ENCODE assay signal across 24 cellular contexts in genomic region chrX:48826876-48827653, GRCh38. TPM values are rescaled to one million over a fixed set of nuclear protein-coding genes. Genes with fewer than 3 reads are reported as not detected.
DNase-seq lines count a peak whose midpoint lies in the region; TF ChIP-seq lines count a peak whose summit lies in the region.
"Had no signal": no experiment of that assay in that cellular context is flagged by ENCODE, and none has a peak within 500 bp of the region (broad histone marks: within the 10 kb centered on the region; RNA-seq: fewer than 3 reads in every experiment).

No MANE protein-coding gene starts in this region.

- no peak overlapping the region for H3K27ac Mint-ChIP-seq in endodermal cell
- H3K27ac Mint-ChIP-seq: immature natural killer cell had no signal

- no peak overlapping the region for H3K4me2 ChIP-seq in osteoblast (ENCODE audit: insufficient read depth, low read length)

- H3K27me3 Mint-ChIP-seq in endodermal cell (ENCODE audit: insufficient read depth), result peaks cover 45% of the 10 kb centered on the region

- H3K9me3 Mint-ChIP-seq in endodermal cell, result peaks cover 65% of the 10 kb centered on the region
- H3K9me3 Mint-ChIP-seq: immature natural killer cell had no signal

- H3K27ac ChIP-seq in HUES64 (ENCODE audit: low read depth, low read length) (no peak overlapping the region), endodermal cell (ENCODE audit: low read depth, low read length) (no peak overlapping the region), osteoblast (ENCODE audit: low read depth, low read length) (no peak overlapping the region)
- H3K27ac ChIP-seq: ovary, right lobe of liver, SJCRH30, tibial artery had no signal

- TF ChIP-seq CTCF in endodermal cell (conservative IDR thresholded peaks at IDR 0.05), result no peak
- TF ChIP-seq CTCF in osteoblast (IDR thresholded peaks at IDR 0.05; ENCODE audit: extremely low read depth, low read depth, low read length), result no peak

- DNase-seq in endodermal cell (peak; percentile 69), osteoblast (ENCODE audit: insufficient read length, low spot score, missing footprints) (peak; percentile 41), DMS79 (lab: John Stamatoyannopoulos, UW) (no peak), DMS114 treated with DMSO at 0.1 percent for 48 hours (lab: John Stamatoyannopoulos, UW; ENCODE audit: unreplicated experiment) (no peak), NCI-H1092 (lab: John Stamatoyannopoulos, UW) (no peak)
- DNase-seq: activated CD4-positive, CD25-positive, alpha-beta regulatory T cell treated with anti-CD3 and anti-CD28 coated beads, Interleukin-2, amount 50 U/mL, for 72 hours; activated gamma-delta T cell treated with Interleukin-2 at 50 U/mL for 16 hours; Calu3; central memory CD4-positive, alpha-beta T cell; immature natural killer cell; left ventricle myocardium superior; NCI-H146; right lobe of liver; SJCRH30; tibial artery had no signal

- no peaks in the 10 kb centered on the region for H3K4me1 Mint-ChIP-seq in endodermal cell

- H3K4me3 ChIP-seq in HUES64 (ENCODE audit: low read length) (peak overlapping the region; percentile 12), endodermal cell (ENCODE audit: low read length) (no peak overlapping the region), osteoblast (ENCODE audit: insufficient read depth, low read length) (no peak overlapping the region)
- H3K4me3 ChIP-seq: ovary, right lobe of liver, SJCRH30, tibial artery had no signal

- peaks cover 41% of the 10 kb centered on the region for H3K36me3 Mint-ChIP-seq in endodermal cell (ENCODE audit: low read depth)

- H3K27me3 ChIP-seq in HUES64 (ENCODE audit: insufficient read depth, low read length) (peaks cover 28% of the 10 kb centered on the region), endodermal cell (ENCODE audit: control insufficient read depth, insufficient read depth, low read length, poor library complexity, severe bottlenecking) (peaks cover 17% of the 10 kb centered on the region), osteoblast (ENCODE audit: insufficient read depth, low read length) (peaks cover 6% of the 10 kb centered on the region)
- H3K27me3 ChIP-seq: ovary, right lobe of liver, SJCRH30 had no signal

- H3K9me3 ChIP-seq in ES-I3 (ENCODE audit: control insufficient read depth, insufficient read depth, low read length) (no peaks in the 10 kb centered on the region), HUES64 (ENCODE audit: insufficient read depth, low read depth, low read length) (no peaks in the 10 kb centered on the region), endodermal cell (ENCODE audit: control insufficient read depth, low read length) (no peaks in the 10 kb centered on the region), osteoblast (ENCODE audit: low read depth, low read length) (no peaks in the 10 kb centered on the region)
- H3K9me3 ChIP-seq: ovary, right lobe of liver, SJCRH30 had no signal

- H3K79me2 ChIP-seq in osteoblast (ENCODE audit: insufficient read depth, low read length), result no peaks in the 10 kb centered on the region

- H3K4me3 Mint-ChIP-seq in endodermal cell, result peak overlapping the region; percentile 38

- no peaks in the 10 kb centered on the region for H3K36me3 ChIP-seq in ES-I3 (ENCODE audit: insufficient read depth, low read length)
- H3K36me3 ChIP-seq in HUES64 (ENCODE audit: insufficient read depth, low read length), result peaks cover 21% of the 10 kb centered on the region
- no peaks in the 10 kb centered on the region for H3K36me3 ChIP-seq in endodermal cell (ENCODE audit: control insufficient read depth, insufficient read depth, low read length)
- H3K36me3 ChIP-seq in osteoblast (ENCODE audit: insufficient read depth, low read length), result no peaks in the 10 kb centered on the region
- H3K36me3 ChIP-seq: ovary, right lobe of liver, SJCRH30 had no signal

- H4K20me1 ChIP-seq in osteoblast (ENCODE audit: insufficient read depth, low read length), result no peaks in the 10 kb centered on the region

- H3K4me1 ChIP-seq in ES-I3 (ENCODE audit: insufficient read depth, low read length), result no peaks in the 10 kb centered on the region
- no peaks in the 10 kb centered on the region for H3K4me1 ChIP-seq in HUES64 (ENCODE audit: insufficient read depth, low read length)
- H3K4me1 ChIP-seq in endodermal cell (ENCODE audit: control insufficient read depth, insufficient read depth, low read length), result no peaks in the 10 kb centered on the region
- H3K4me1 ChIP-seq in osteoblast (ENCODE audit: insufficient read depth, low read length), result no peaks in the 10 kb centered on the region
- H3K4me1 ChIP-seq: right lobe of liver, SJCRH30, tibial artery had no signal

- H3K9ac ChIP-seq in ES-I3 (ENCODE audit: low read depth, low read length), result peak overlapping the region; percentile 18
- H3K9ac ChIP-seq in HUES64 (ENCODE audit: low read depth, low read length), result no peak overlapping the region
- H3K9ac ChIP-seq in endodermal cell (ENCODE audit: extremely low read depth, low read length, poor library complexity, severe bottlenecking), result no peak overlapping the region

- no peak overlapping the region for H2AFZ ChIP-seq in osteoblast (ENCODE audit: low read length)

- 73% methylated on average over 73 of the region's 73 CpGs for WGBS in HUES64
- 86 to 95% methylated on average over 19 to 67 of the region's 73 CpGs for WGBS in endodermal cell (ENCODE audit: insufficient coverage in 1 of 2, insufficient read length in 1 of 2), 2 experiments

RNA-seq across cellular contexts. Expression of gene ERAS, which starts 0.8 kb away (rescaled TPM):
- polyA plus RNA-seq in HUES64 (2013, experiment 1 of 2), result not detected
- not detected for polyA plus RNA-seq in HUES64 (2013, experiment 2 of 2)
- total RNA-seq in endodermal cell, result not detected
- 0.50 TPM for polyA plus RNA-seq in endodermal cell (2013, experiment 1 of 2)
- polyA plus RNA-seq in endodermal cell (2013, experiment 2 of 2), result not detected
- not detected in 2 replicates for total RNA-seq in osteoblast
- total RNA-seq: aorta, esophagus mucosa, H4, left ventricle myocardium superior, M059J, ovary, right lobe of liver, SJCRH30 had no signal
- polyA plus RNA-seq: immature natural killer cell, ovary had no signal

RNA-seq across cellular contexts. Expression of gene PCSK1N, which starts 8.3 kb away (rescaled TPM):
- 3.6 TPM for polyA plus RNA-seq in HUES64 (2013, experiment 1 of 2)
- 3.9 TPM for polyA plus RNA-seq in HUES64 (2013, experiment 2 of 2)
- total RNA-seq in endodermal cell (1 to 10 TPM; 2.9 to 4.0 TPM), osteoblast (not detected in 2 replicates)
- 41.3 TPM for polyA plus RNA-seq in endodermal cell (2013, experiment 1 of 2)
- 47.1 TPM for polyA plus RNA-seq in endodermal cell (2013, experiment 2 of 2)
- total RNA-seq: SJCRH30 had no signal

RNA-seq across cellular contexts. Expression of gene HDAC6, which starts 25.2 kb away (rescaled TPM):
- polyA plus RNA-seq in HUES64 (2013, experiment 1 of 2), result 41.8 TPM
- 45.6 TPM for polyA plus RNA-seq in HUES64 (2013, experiment 2 of 2)
- 100 to 1,000 TPM; 121 to 135 TPM for total RNA-seq in endodermal cell
- polyA plus RNA-seq in endodermal cell (2013, experiment 1 of 2), result 154 TPM
- polyA plus RNA-seq in endodermal cell (2013, experiment 2 of 2), result 143 TPM
- total RNA-seq in osteoblast, result 30.1 and 30.4 TPM in 2 replicates

RNA-seq across cellular contexts. Expression of gene GATA1, which starts 40.7 kb away (rescaled TPM):
- polyA plus RNA-seq in HUES64 (2013, experiment 1 of 2), result not detected
- not detected for polyA plus RNA-seq in HUES64 (2013, experiment 2 of 2)
- not detected for total RNA-seq in endodermal cell
- not detected for polyA plus RNA-seq in endodermal cell (2013, experiment 1 of 2)
- not detected for polyA plus RNA-seq in endodermal cell (2013, experiment 2 of 2)
- total RNA-seq in osteoblast, result not detected in 2 replicates
- total RNA-seq: Calu3, esophagus mucosa, G401, H4, left ventricle myocardium superior, M059J, SJCRH30 had no signal
- polyA plus RNA-seq: aorta, HepG2 had no signal

Comparison
In these comparisons a context has a peak if more than half of its experiments do, and no peak if none do; other contexts are left out.
1. DNase-seq: peak in endodermal cell (single experiment) and osteoblast (single experiment); none in DMS79 (single experiment), DMS114 treated with DMSO at 0.1 percent for 48 hours (single experiment) and NCI-H1092 (single experiment).